In the genomic region with DNA sequence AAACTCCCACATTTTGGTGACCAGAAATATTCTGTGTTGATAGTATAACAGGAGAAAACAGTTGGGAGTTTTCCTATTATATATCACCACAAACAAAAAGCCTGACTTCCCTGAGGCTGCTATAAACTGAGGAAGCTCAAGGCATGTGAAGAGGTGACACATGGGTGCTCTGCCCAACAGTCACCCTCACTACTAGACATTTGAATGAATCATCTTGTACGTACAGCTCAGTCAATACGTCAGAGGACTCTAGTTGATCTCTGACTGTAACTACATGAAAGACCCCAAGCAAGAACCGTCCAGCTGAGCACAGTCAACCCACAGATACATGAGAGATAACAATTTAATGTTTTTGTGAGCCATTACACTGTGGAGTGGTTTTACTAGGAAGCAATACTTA, we compare ENCODE assay signal across 25 cellular contexts.
"Had no signal": no experiment of that assay in that cellular context is flagged by ENCODE, and none has a peak within 500 bp of the region (broad histone marks: within the 10 kb centered on the region; RNA-seq: fewer than 3 reads in every experiment).

No MANE protein-coding gene starts in this region.

- FAIRE-seq: islet of Langerhans, kidney, pancreas had no signal

- H3K27ac ChIP-seq: left ventricle myocardium inferior, pancreas, prostate gland, skin epidermis, stomach, testis, tibial nerve, uterus had no signal

- ATAC-seq: naive thymus-derived CD8-positive, alpha-beta T cell; pancreas; right cardiac atrium; sciatic nerve; stimulated activated naive B cell treated with anti-CD40 and anti-IgM and Interleukin-4, amounts not matched to agents 10 μg/mL and 1 μg/mL and 100 μg/mL, for 72 hours; stimulated activated naive CD8-positive, alpha-beta T cell treated with anti-CD3 and anti-CD28 coated beads, Interleukin-15, Interleukin-2, amounts not matched to agents 100 U/mL and 50 U/mL, for 24 hours had no signal

- H3K36me3 ChIP-seq: left ventricle myocardium inferior, pancreas, prostate gland, stomach, tibial nerve, uterus had no signal

- H3K4me1 ChIP-seq: left ventricle myocardium inferior, pancreas, prostate gland, stomach, testis, tibial nerve, uterus had no signal

- H3K27me3 ChIP-seq: pancreas, stomach, testis, tibial nerve, uterus had no signal

- H3K4me3 ChIP-seq: left ventricle myocardium inferior, lung, pancreas, prostate gland, skin epidermis, stomach, testis, tibial nerve, uterus had no signal

- DNase-seq: hypothalamus; immature natural killer cell; kidney; left ventricle myocardium inferior; naive thymus-derived CD8-positive, alpha-beta T cell; nucleus accumbens; pancreas; posterior cingulate gyrus; retina; right cardiac atrium; stimulated activated CD4-positive, alpha-beta T cell treated with anti-CD3 and anti-CD28 coated beads, Interleukin-12 subunit alpha, Interleukin-12 subunit beta, amount 100 ng/mL, for 4 hours; stimulated activated CD4-positive, alpha-beta T cell treated with anti-CD3 and anti-CD28 coated beads, Interleukin-15, amount 100 ng/mL, for 24 hours; stimulated activated CD4-positive, alpha-beta T cell treated with anti-CD3 and anti-CD28 coated beads, Interleukin-2, amount 100 ng/mL, for 24 hours; stimulated activated CD4-positive, alpha-beta T cell treated with anti-CD3 and anti-CD28 coated beads, Interleukin-4, amount 100 ng/mL, for 1 hour; stimulated activated naive B cell treated with anti-CD40 and anti-IgM and Interleukin-4, amounts not matched to agents 10 μg/mL and 1 μg/mL and 100 μg/mL, for 72 hours; stimulated activated naive CD8-positive, alpha-beta T cell treated with anti-CD3 and anti-CD28 coated beads, Interleukin-15, Interleukin-2, amounts not matched to agents 100 U/mL and 50 U/mL, for 24 hours; stomach; testis; uterus had no signal
